ENCODE assay signal across 1 cellular context in genomic region chr6:26232950-26233607, GRCh38.
TF ChIP-seq lines count a peak whose summit lies in the region.

No MANE protein-coding gene starts in this region.

TF ChIP-seq in K562, 482 proteins besides CTCF, POLR2A, EP300 and RAD21 (continued from another document and continues in another):
- TF ChIP-seq ZNF740 (CRISPR knock-in tag; IDR thresholded peaks at IDR 0.05): no peak
- TF ChIP-seq ZNF740 (tag; IDR thresholded peaks at IDR 0.05): no peak
- TF ChIP-seq GTF2F1 (IDR thresholded peaks at IDR 0.05; ENCODE audit: low read depth, low read length): peak; percentile 30; the same call in 1 of the 2 replicates
- TF ChIP-seq CBX5 (IDR thresholded peaks at IDR 0.05; ENCODE audit: borderline replicate concordance, low read depth): no peak
- no peak for TF ChIP-seq CBX8 (IDR thresholded peaks at IDR 0.05; ENCODE audit: borderline replicate concordance, extremely low read depth, low read depth, low read length, poor library complexity, severe bottlenecking)
- TF ChIP-seq, protein P1, sequence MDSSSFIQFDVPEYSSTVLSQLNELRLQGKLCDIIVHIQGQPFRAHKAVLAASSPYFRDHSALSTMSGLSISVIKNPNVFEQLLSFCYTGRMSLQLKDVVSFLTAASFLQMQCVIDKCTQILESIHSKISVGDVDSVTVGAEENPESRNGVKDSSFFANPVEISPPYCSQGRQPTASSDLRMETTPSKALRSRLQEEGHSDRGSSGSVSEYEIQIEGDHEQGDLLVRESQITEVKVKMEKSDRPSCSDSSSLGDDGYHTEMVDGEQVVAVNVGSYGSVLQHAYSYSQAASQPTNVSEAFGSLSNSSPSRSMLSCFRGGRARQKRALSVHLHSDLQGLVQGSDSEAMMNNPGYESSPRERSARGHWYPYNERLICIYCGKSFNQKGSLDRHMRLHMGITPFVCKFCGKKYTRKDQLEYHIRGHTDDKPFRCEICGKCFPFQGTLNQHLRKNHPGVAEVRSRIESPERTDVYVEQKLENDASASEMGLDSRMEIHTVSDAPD (CRISPR knock-in tag; IDR thresholded peaks at IDR 0.05): no peak
- no peak for TF ChIP-seq ZNF431 (CRISPR knock-in tag; IDR thresholded peaks at IDR 0.05)
- no peak for TF ChIP-seq MCM2 (IDR thresholded peaks at IDR 0.05; ENCODE audit: low read depth)
- TF ChIP-seq XRCC5 (IDR thresholded peaks at IDR 0.05; ENCODE audit: low read depth, low read length): 0 out of 2 replicates have a peak, but pooled peaks have one; percentile 55
- TF ChIP-seq, protein P2, sequence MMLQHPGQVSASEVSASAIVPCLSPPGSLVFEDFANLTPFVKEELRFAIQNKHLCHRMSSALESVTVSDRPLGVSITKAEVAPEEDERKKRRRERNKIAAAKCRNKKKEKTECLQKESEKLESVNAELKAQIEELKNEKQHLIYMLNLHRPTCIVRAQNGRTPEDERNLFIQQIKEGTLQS (IDR thresholded peaks at IDR 0.05): no peak
- TF ChIP-seq, protein P2 (CRISPR knock-in tag; conservative IDR thresholded peaks at IDR 0.05): no peak; the same call in 1 of the 2 replicates
- TF ChIP-seq NONO (IDR thresholded peaks at IDR 0.05; ENCODE audit: low read depth in 2 of 2, low read length in 1 of 2): no peak
- peak; percentile 54 for TF ChIP-seq SNRNP70 (optimal IDR thresholded peaks at IDR 0.05; ENCODE audit: low read depth, low read length)
- TF ChIP-seq POLR3A (IDR thresholded peaks at IDR 0.05; ENCODE audit: borderline replicate concordance, extremely low read depth, insufficient read depth, insufficient read length): no peak
- TF ChIP-seq FIP1L1 (IDR thresholded peaks at IDR 0.05; ENCODE audit: low read depth, low read length, poor library complexity, severe bottlenecking): peak; percentile 5
- TF ChIP-seq TCF15 (CRISPR knock-in tag; IDR thresholded peaks at IDR 0.05): no peak
- no peak for TF ChIP-seq PRMT5 (CRISPR knock-in tag; IDR thresholded peaks at IDR 0.05)
- no peak for TF ChIP-seq DIDO1 (tag; IDR thresholded peaks at IDR 0.05; ENCODE audit: low read depth)
- TF ChIP-seq EWSR1 (IDR thresholded peaks at IDR 0.05; ENCODE audit: borderline replicate concordance, low read depth, partially characterized antibody): no peak
- no peak for TF ChIP-seq SMARCA4 (IDR thresholded peaks at IDR 0.05)
- TF ChIP-seq STAG1 (CRISPR knock-in tag; IDR thresholded peaks at IDR 0.05; ENCODE audit: borderline replicate concordance): 0 out of 2 replicates have a peak, but pooled peaks have one; percentile 16
- TF ChIP-seq, protein P3, sequence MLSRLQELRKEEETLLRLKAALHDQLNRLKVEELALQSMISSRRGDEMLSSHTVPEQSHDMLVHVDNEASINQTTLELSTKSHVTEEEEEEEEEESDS (CRISPR knock-in tag; IDR thresholded peaks at IDR 0.05): no peak
- no peak for TF ChIP-seq PKNOX1 (IDR thresholded peaks at IDR 0.05)
- TF ChIP-seq, protein P4, sequence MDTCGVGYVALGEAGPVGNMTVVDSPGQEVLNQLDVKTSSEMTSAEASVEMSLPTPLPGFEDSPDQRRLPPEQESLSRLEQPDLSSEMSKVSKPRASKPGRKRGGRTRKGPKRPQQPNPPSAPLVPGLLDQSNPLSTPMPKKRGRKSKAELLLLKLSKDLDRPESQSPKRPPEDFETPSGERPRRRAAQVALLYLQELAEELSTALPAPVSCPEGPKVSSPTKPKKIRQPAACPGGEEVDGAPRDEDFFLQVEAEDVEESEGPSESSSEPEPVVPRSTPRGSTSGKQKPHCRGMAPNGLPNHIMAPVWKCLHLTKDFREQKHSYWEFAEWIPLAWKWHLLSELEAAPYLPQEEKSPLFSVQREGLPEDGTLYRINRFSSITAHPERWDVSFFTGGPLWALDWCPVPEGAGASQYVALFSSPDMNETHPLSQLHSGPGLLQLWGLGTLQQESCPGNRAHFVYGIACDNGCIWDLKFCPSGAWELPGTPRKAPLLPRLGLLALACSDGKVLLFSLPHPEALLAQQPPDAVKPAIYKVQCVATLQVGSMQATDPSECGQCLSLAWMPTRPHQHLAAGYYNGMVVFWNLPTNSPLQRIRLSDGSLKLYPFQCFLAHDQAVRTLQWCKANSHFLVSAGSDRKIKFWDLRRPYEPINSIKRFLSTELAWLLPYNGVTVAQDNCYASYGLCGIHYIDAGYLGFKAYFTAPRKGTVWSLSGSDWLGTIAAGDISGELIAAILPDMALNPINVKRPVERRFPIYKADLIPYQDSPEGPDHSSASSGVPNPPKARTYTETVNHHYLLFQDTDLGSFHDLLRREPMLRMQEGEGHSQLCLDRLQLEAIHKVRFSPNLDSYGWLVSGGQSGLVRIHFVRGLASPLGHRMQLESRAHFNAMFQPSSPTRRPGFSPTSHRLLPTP (IDR thresholded peaks at IDR 0.05; ENCODE audit: borderline replicate concordance, extremely low read depth, insufficient read length): peak; percentile 38
- no peak for TF ChIP-seq MTF1 (CRISPR knock-in tag; IDR thresholded peaks at IDR 0.05; ENCODE audit: borderline replicate concordance)
- TF ChIP-seq SETDB1 (IDR thresholded peaks at IDR 0.05; ENCODE audit: low read length): no peak
- TF ChIP-seq RERE (CRISPR knock-in tag; IDR thresholded peaks at IDR 0.05; ENCODE audit: borderline replicate concordance): no peak
- no peak for TF ChIP-seq ZNF282 (CRISPR knock-in tag; IDR thresholded peaks at IDR 0.05)
- TF ChIP-seq NFATC3 (IDR thresholded peaks at IDR 0.05): no peak
- TF ChIP-seq RBBP5 (IDR thresholded peaks at IDR 0.05; ENCODE audit: borderline replicate concordance, insufficient read depth, low read length, poor library complexity, severe bottlenecking): no peak
- no peak for TF ChIP-seq ETV6 (IDR thresholded peaks at IDR 0.05; ENCODE audit: borderline replicate concordance in 1 of 2, low read depth in 2 of 2, low read length in 1 of 2)
- no peak for TF ChIP-seq ETV6 (CRISPR knock-in tag; IDR thresholded peaks at IDR 0.05; ENCODE audit: borderline replicate concordance)
- no peak for TF ChIP-seq ZNF436 (CRISPR knock-in tag; IDR thresholded peaks at IDR 0.05)
- no peak for TF ChIP-seq E2F3 (CRISPR knock-in tag; IDR thresholded peaks at IDR 0.05)
- TF ChIP-seq MEF2A (IDR thresholded peaks at IDR 0.05; ENCODE audit: control insufficient read depth, low read depth, low read length): no peak
- TF ChIP-seq RFX1 (IDR thresholded peaks at IDR 0.05): no peak
- TF ChIP-seq ZNF512 (tag; IDR thresholded peaks at IDR 0.05): no peak
- no peak for TF ChIP-seq EGR1 (conservative IDR thresholded peaks at IDR 0.05)
- no peak; a peak in 1 of 4 replicates for TF ChIP-seq TEAD1 (CRISPR knock-in tag; IDR thresholded peaks at IDR 0.05)
- no peak for TF ChIP-seq BRCA1 (IDR thresholded peaks at IDR 0.05)
- TF ChIP-seq BRCA1 (CRISPR knock-in tag; IDR thresholded peaks at IDR 0.05): no peak
- no peak for TF ChIP-seq BDP1 (IDR thresholded peaks at IDR 0.05; ENCODE audit: insufficient read depth, insufficient read length)
- TF ChIP-seq HDAC1 (IDR thresholded peaks at IDR 0.05): no peak
- no peak for TF ChIP-seq ZBTB49 (CRISPR knock-in tag; IDR thresholded peaks at IDR 0.05; ENCODE audit: borderline replicate concordance)
- no peak for TF ChIP-seq THAP12 (CRISPR knock-in tag; IDR thresholded peaks at IDR 0.05)
- no peak for TF ChIP-seq CHCHD3 (CRISPR knock-in tag; IDR thresholded peaks at IDR 0.05)
